Comparison of ENCODE assay signal across 8 cellular contexts in the genomic region with DNA sequence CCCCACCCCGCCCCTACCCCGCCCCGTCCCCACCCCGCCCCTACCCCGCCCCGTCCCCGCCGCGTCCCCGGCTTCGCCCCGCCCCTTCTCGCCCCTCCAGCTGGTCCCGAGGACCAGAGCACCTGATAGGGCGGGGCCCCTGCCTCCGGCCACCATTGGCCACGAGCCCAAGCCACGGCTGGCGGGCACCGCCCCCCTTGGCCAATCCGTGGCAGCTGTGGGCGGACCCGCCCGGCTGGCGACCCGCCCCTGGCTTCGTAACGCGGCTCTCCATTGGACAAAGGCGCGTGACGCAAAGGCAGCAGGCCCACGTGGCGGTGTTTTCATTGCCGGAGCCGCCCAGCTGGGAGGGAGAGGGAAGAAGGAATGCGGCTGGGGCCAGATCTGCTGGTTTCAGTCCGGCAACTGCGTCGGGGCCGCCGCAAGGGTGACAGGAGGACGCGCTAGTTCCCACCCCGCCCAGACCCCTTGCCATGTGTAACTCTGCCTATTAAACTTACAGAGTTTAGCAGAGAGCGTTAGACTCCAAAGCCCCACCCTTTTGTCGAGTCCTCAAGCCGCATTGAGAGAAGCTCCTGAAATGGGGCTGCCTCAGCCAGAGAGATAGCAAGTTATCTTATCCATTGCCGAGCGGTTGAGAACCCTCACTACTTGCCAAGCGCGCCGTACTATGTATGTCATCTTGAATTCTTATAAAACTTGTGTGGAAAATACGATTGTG. TPM values are rescaled to one million over a fixed set of nuclear protein-coding genes. Genes with fewer than 3 reads are reported as not detected.
DNase-seq lines count a peak whose midpoint lies in the region; ATAC-seq, FAIRE-seq and TF ChIP-seq lines count a peak whose summit lies in the region.

No MANE protein-coding gene starts in this region.

- peaks cover 68% of the 10 kb centered on the region for H3K4me1 Mint-ChIP-seq in T-helper 1 cell treated with Interleukin-12 subunit alpha and Interleukin-12 subunit beta and Interleukin-4 antibody, amounts not matched to agents 30 μg/mL and 1 μg/mL, for 36 hours (ENCODE audit: low read depth)

- no peaks in the 10 kb centered on the region for H3K27me3 Mint-ChIP-seq in T-helper 1 cell treated with Interleukin-12 subunit alpha and Interleukin-12 subunit beta and Interleukin-4 antibody, amounts not matched to agents 30 μg/mL and 1 μg/mL, for 36 hours (ENCODE audit: low read depth)

- no peak for TF ChIP-seq CTCF in GM13976 (IDR thresholded peaks at IDR 0.05; ENCODE audit: borderline replicate concordance, control extremely low read depth, extremely low read depth, insufficient read depth, missing control alignments)
- no peak for TF ChIP-seq CTCF in right atrium auricular region (IDR thresholded peaks at IDR 0.05)
- TF ChIP-seq CTCF in psoas muscle (IDR thresholded peaks at IDR 0.05), result no peak

- H3K4me3 Mint-ChIP-seq in T-helper 1 cell treated with Interleukin-12 subunit alpha and Interleukin-12 subunit beta and Interleukin-4 antibody, amounts not matched to agents 30 μg/mL and 1 μg/mL, for 36 hours, result peak overlapping the region; percentile 69

- H3K9me3 Mint-ChIP-seq in T-helper 1 cell treated with Interleukin-12 subunit alpha and Interleukin-12 subunit beta and Interleukin-4 antibody, amounts not matched to agents 30 μg/mL and 1 μg/mL, for 36 hours, result no peaks in the 10 kb centered on the region

- H3K4me3 ChIP-seq in right atrium auricular region, result peak overlapping the region; percentile 47 to 93
- peak overlapping the region; percentile 87 for H3K4me3 ChIP-seq in psoas muscle

- H3K36me3 ChIP-seq in right atrium auricular region, result peaks cover under 1% of the 10 kb centered on the region
- peaks cover 0 to 3% of the 10 kb centered on the region in 2 donors for H3K36me3 ChIP-seq in psoas muscle (ENCODE audit: insufficient read depth in 1 of 2, low read depth in 1 of 2)

- H3K27ac ChIP-seq in right atrium auricular region (peak overlapping the region; percentile 95 to 98), psoas muscle (peak overlapping the region; percentile 98)

- 0 to 1% (median 0%) methylated on average over 38 to 50 of the region's 54 CpGs for WGBS in psoas muscle, 3 donors

- peak; percentile 98 for DNase-seq in GM13976 (ENCODE audit: low spot score)
- DNase-seq in NCI-H146 (lab: John Stamatoyannopoulos, UW), result peak; percentile 98
- peak; percentile 92 to 100 (median 99) for DNase-seq in anterior cingulate cortex (lab: John Stamatoyannopoulos, UW)
- DNase-seq in right atrium auricular region (ENCODE audit: low spot score), result peak; percentile 99
- DNase-seq in psoas muscle, result peak; percentile 99 to 100
- peak; percentile 99 for DNase-seq in urothelium cell line (ENCODE audit: low spot score)

- H3K27me3 ChIP-seq in right atrium auricular region (no peaks in the 10 kb centered on the region), psoas muscle (ENCODE audit: insufficient read depth in 3 of 3, low read length in 2 of 3) (no peaks in the 10 kb centered on the region)

- intact Hi-C loops in psoas muscle (cut with DNase I), result loop anchor here in 1 of 2 donors (5.0 kb wide), 1 partner anchor 55 kb away; a partner anchor contains a TSS

- in situ Hi-C loops in GM13976 (cut with MboI; ENCODE audit: low sequenced_read_pairs, unreplicated experiment), result no loop called here

- ATAC-seq in HG02852 (IDR thresholded peaks at IDR 0.05; ENCODE audit: unreplicated experiment), result peak; percentile 66
- ATAC-seq in psoas muscle, result peak; percentile 72 to 88 (median 82)

- peaks cover 0 to 66% of the 10 kb centered on the region in 2 donors for H3K4me1 ChIP-seq in right atrium auricular region
- H3K4me1 ChIP-seq in psoas muscle, result peaks cover 62% of the 10 kb centered on the region

- FAIRE-seq in urothelium cell line (lab: Jason Lieb, UNC), result peak; percentile 93

- peaks cover 8% of the 10 kb centered on the region for H3K36me3 Mint-ChIP-seq in T-helper 1 cell treated with Interleukin-12 subunit alpha and Interleukin-12 subunit beta and Interleukin-4 antibody, amounts not matched to agents 30 μg/mL and 1 μg/mL, for 36 hours (ENCODE audit: low read depth)

- H3K9me3 ChIP-seq in right atrium auricular region (no peaks in the 10 kb centered on the region), psoas muscle (no peaks in the 10 kb centered on the region)

- peak overlapping the region; percentile 92 for H3K27ac Mint-ChIP-seq in T-helper 1 cell treated with Interleukin-12 subunit alpha and Interleukin-12 subunit beta and Interleukin-4 antibody, amounts not matched to agents 30 μg/mL and 1 μg/mL, for 36 hours

RNA-seq across cellular contexts. Expression of a gene that starts 0.4 kb away (rescaled TPM):
- total RNA-seq in right atrium auricular region (10 to 100 TPM; 50.3 to 76.2 TPM), psoas muscle (100 to 1,000 TPM in 2 of 4 donors, 10 to 100 TPM in 2; 80.3 to 197 (median 117) TPM)
- 100 to 1,000 TPM; 128 to 152 (median 136) TPM for polyA plus RNA-seq in psoas muscle

RNA-seq across cellular contexts. Expression of a gene that starts 54.5 kb away (rescaled TPM):
- 100 to 1,000 TPM; 534 to 672 TPM for total RNA-seq in right atrium auricular region
- total RNA-seq in psoas muscle, result 1,000 to 10,000 TPM in 1 of 4 donors, 100 to 1,000 TPM in 3; 304 to 2,295 (median 488) TPM
- polyA plus RNA-seq in psoas muscle, result 100 to 1,000 TPM; 145 to 386 (median 171) TPM

Comparison
In these comparisons a context has a peak if more than half of its experiments do, and no peak if none do; other contexts are left out.
1. Peak in every context shown above with its lines: DNase-seq, ATAC-seq, H3K4me3 ChIP-seq and H3K27ac ChIP-seq.